In the genomic region with DNA sequence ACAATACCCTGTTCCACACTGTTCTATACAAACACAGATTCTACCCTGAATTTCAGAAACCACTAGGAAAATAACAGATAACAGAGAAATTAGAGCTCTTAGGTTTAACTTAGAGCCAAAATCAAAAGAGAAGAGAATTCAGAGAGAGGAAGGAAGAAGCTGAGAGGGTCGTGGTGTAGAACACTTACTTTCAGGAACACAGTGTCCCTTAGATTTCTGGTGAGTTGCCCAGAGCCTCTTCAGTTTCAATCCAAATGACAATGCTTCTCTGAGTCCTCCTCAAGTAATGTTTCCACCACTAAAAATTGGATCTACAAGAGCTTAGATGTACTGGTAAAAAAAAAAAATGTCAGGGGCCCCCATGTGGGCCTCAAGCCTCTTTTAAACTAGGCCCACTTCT, we compare ENCODE assay signal across 1 cellular context.
TF ChIP-seq lines count a peak whose summit lies in the region.

No MANE protein-coding gene starts in this region.

TF ChIP-seq in IMR-90, 13 proteins besides CTCF, POLR2A, EP300 and RAD21 (continued from another document):
- no peak for TF ChIP-seq FOS (IDR thresholded peaks at IDR 0.05; ENCODE audit: low read depth, low read length)
- TF ChIP-seq MAFK (IDR thresholded peaks at IDR 0.05; ENCODE audit: low read depth, low read length) = no peak
- no peak for TF ChIP-seq MXI1 (IDR thresholded peaks at IDR 0.05; ENCODE audit: borderline replicate concordance, low read depth, low read length)
- TF ChIP-seq BHLHE40 (IDR thresholded peaks at IDR 0.05; ENCODE audit: low read depth, low read length) = no peak
- TF ChIP-seq NFE2L2 (IDR thresholded peaks at IDR 0.05; ENCODE audit: low read depth, low read length) = no peak
